ENCODE assay signal across 16 cellular contexts in the genomic region with DNA sequence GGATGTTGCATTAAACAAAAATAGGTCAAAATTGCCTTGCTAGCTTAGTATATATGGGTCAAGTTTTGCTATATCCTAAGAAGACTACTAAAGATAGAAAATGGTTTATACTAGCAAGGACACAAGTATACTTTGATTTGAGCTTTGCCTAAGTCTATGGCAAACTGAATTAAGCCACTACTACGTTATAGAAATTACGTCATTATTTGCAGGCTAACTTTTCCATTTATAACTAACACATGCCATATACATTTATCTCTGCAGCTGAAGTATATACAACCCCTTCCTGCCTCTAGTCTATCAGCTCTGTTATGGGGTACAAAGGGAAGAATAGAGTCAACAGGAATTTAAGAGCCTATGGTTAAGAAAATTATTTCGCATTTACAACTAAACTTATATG. TPM values are rescaled to one million over a fixed set of nuclear protein-coding genes. Genes with fewer than 3 reads are reported as not detected.
A peak's percentile ranks its signal among the peaks of the same experiment; 100 is the strongest.
DNase-seq lines count a peak whose midpoint lies in the region; ATAC-seq and TF ChIP-seq lines count a peak whose summit lies in the region.
"Had no signal": no experiment of that assay in that cellular context is flagged by ENCODE, and none has a peak within 500 bp of the region (broad histone marks: within the 10 kb centered on the region; RNA-seq: fewer than 3 reads in every experiment).

No MANE protein-coding gene starts in this region.

- H3K4me3 ChIP-seq in cardiac muscle cell (no peak overlapping the region), heart right ventricle (no peak overlapping the region), PC-9 (no peak overlapping the region), HAP-1 (no peak overlapping the region)

- 65 to 68% methylated on average over 3 of the region's 3 CpGs for WGBS in heart right ventricle, 2 donors

- H3K4me1 Mint-ChIP-seq in memory B cell = peaks cover 62% of the 10 kb centered on the region

- no peaks in the 10 kb centered on the region for H3K9me3 Mint-ChIP-seq in memory B cell

- no TSS peak for BruUV-seq in PC-9 (replicated peaks; lab: Mats Ljungman, UMichigan)

- H3K4me3 Mint-ChIP-seq in memory B cell = no peak overlapping the region

- H3K4me1 ChIP-seq in cardiac muscle cell (ENCODE audit: low read depth) (peaks cover 30% of the 10 kb centered on the region), heart right ventricle (peaks cover 7 to 91% (median 81%) of the 10 kb centered on the region in 9 donors), PC-9 (replicated peaks; ENCODE audit: insufficient read depth) (peaks cover 35% of the 10 kb centered on the region), HAP-1 (peaks cover 11% of the 10 kb centered on the region)

- CTCF ChIA-PET in PC-9 (lab: Charles Lee) = no interaction called here

- H4K20me1 ChIP-seq in PC-9 (ENCODE audit: insufficient read depth) = peaks cover 94% of the 10 kb centered on the region

- H3K36me3 Mint-ChIP-seq in memory B cell = peaks cover 20% of the 10 kb centered on the region

- POLR2A ChIA-PET in PC-9 (lab: Charles Lee; ENCODE audit: unreplicated experiment) = no interaction called here

- H3K9me2 ChIP-seq in PC-9 (ENCODE audit: insufficient read depth) = no peaks in the 10 kb centered on the region; the same call in 1 of the 2 replicates

- no peak for ATAC-seq in heart right ventricle
- no peak for ATAC-seq in memory B cell (ENCODE audit: low read depth)
- no peak for ATAC-seq in HG02571 (IDR thresholded peaks at IDR 0.05; ENCODE audit: unreplicated experiment)
- ATAC-seq: HCT116, Right ventricle myocardium inferior had no signal

- intact Hi-C loops in heart right ventricle (cut with DNase I) (loop anchor here in 1 of 10 donors (5.0 kb wide), 1 partner anchor 57 kb away; a partner anchor contains a TSS), PC-9 (cut with micrococcal nuclease; ENCODE audit: unreplicated experiment) (no loop called here), posterior vena cava (cut with DNase I) (no loop called here)

- peak overlapping the region; percentile 76 for H3K27ac Mint-ChIP-seq in memory B cell

- H3K79me2 ChIP-seq in PC-9 (ENCODE audit: low read depth) = peaks cover 100% of the 10 kb centered on the region

- H3K4me2 ChIP-seq in PC-9 = no peak overlapping the region

- TF ChIP-seq CTCF in cardiac muscle cell (IDR thresholded peaks at IDR 0.05; ENCODE audit: low read depth, low read length) (no peak), heart right ventricle (IDR thresholded peaks at IDR 0.05) (no peak), PC-9 (conservative IDR thresholded peaks at IDR 0.05) (no peak)

- in situ Hi-C loops in HAP-1 (cut with MboI; ENCODE audit: low sequenced_read_pairs) = no loop called here

- H3F3A ChIP-seq in PC-9 (ENCODE audit: insufficient read depth, low read depth) = peaks cover 52% of the 10 kb centered on the region

- DNase-seq in cardiac muscle cell (ENCODE audit: low read depth in 1 of 2, low spot score in 1 of 2) (no peak), heart right ventricle (no peak), PC-9 (no peak), memory B cell (ENCODE audit: low spot score in 2 of 2) (no peak), SW 1271 (lab: John Stamatoyannopoulos, UW) (no peak), HAP-1 (ENCODE audit: low spot score in 2 of 2) (no peak), posterior vena cava (ENCODE audit: low spot score) (no peak)
- DNase-seq: GOT3, Karpas-422, NCI-H1417, NCI-H1694 treated with DMSO at 0.1 percent for 48 hours, NCI-H446, NCI-H526 had no signal

- H3K27me3 ChIP-seq in cardiac muscle cell = no peaks in the 10 kb centered on the region
- no peaks in the 10 kb centered on the region for H3K27me3 ChIP-seq in heart right ventricle
- H3K27me3 ChIP-seq in PC-9 (ENCODE audit: insufficient read depth, low read depth) = no peaks in the 10 kb centered on the region
- no peaks in the 10 kb centered on the region for H3K27me3 ChIP-seq in HAP-1 (ENCODE audit: low read depth)

- H3K36me3 ChIP-seq in cardiac muscle cell = no peaks in the 10 kb centered on the region
- peaks cover 0 to 12% (median 3%) of the 10 kb centered on the region in 9 donors for H3K36me3 ChIP-seq in heart right ventricle
- H3K36me3 ChIP-seq in PC-9 (ENCODE audit: low read depth) = peaks cover 8% of the 10 kb centered on the region; the same call in 1 of the 2 replicates
- peaks cover 15% of the 10 kb centered on the region for H3K36me3 ChIP-seq in HAP-1 (replicated peaks)

- H3K9me3 ChIP-seq in cardiac muscle cell (ENCODE audit: low read depth) (no peaks in the 10 kb centered on the region), heart right ventricle (peaks cover 0 to 7% (median 0%) of the 10 kb centered on the region in 11 donors), PC-9 (ENCODE audit: insufficient read depth, low read depth) (0 out of 2 replicates have a peak, but pooled peaks cover 3% of the 10 kb centered on the region), HAP-1 (no peaks in the 10 kb centered on the region)

- peak overlapping the region; percentile 29 for H3K27ac ChIP-seq in cardiac muscle cell
- H3K27ac ChIP-seq in heart right ventricle = no peak overlapping the region
- H3K27ac ChIP-seq in PC-9 = peak overlapping the region; percentile 6; the same call in 1 of the 2 replicates

- H2AFZ ChIP-seq in PC-9 = no peak overlapping the region

- no peaks in the 10 kb centered on the region for H3K27me3 Mint-ChIP-seq in memory B cell

RNA-seq across cellular contexts. Expression of a gene that starts 16.2 kb away (rescaled TPM):
- total RNA-seq in cardiac muscle cell (240 and 317 TPM in 2 replicates), heart right ventricle (100 to 1,000 TPM; 134 to 303 (median 207) TPM), PC-9 (2021) (353 and 373 TPM in 2 replicates), posterior vena cava (100 to 1,000 TPM; 243 to 339 TPM)
- polyA plus RNA-seq in cardiac muscle cell (439 and 455 TPM in 2 replicates), heart right ventricle (100 to 1,000 TPM in 1 of 2 donors, 10 to 100 TPM in 1; 62.0 to 159 TPM)

RNA-seq across cellular contexts. Expression of a gene that starts 58.9 kb away (rescaled TPM):
- total RNA-seq in cardiac muscle cell (29.3 and 32.0 TPM in 2 replicates), heart right ventricle (10 to 100 TPM; 11.4 to 20.0 (median 14.6) TPM), PC-9 (2021) (53.5 and 65.0 TPM in 2 replicates), posterior vena cava (10 to 100 TPM; 24.8 to 34.9 TPM)
- polyA plus RNA-seq in cardiac muscle cell (23.9 and 38.0 TPM in 2 replicates), heart right ventricle (1 to 10 TPM; 7.3 to 9.4 TPM)

Comparison
In these comparisons a context has a peak if more than half of its experiments do, and no peak if none do; other contexts are left out.
1. H3K27ac ChIP-seq: peak in cardiac muscle cell (single experiment) and PC-9 (single experiment); none in heart right ventricle (0 of 10).